In the genomic region with DNA sequence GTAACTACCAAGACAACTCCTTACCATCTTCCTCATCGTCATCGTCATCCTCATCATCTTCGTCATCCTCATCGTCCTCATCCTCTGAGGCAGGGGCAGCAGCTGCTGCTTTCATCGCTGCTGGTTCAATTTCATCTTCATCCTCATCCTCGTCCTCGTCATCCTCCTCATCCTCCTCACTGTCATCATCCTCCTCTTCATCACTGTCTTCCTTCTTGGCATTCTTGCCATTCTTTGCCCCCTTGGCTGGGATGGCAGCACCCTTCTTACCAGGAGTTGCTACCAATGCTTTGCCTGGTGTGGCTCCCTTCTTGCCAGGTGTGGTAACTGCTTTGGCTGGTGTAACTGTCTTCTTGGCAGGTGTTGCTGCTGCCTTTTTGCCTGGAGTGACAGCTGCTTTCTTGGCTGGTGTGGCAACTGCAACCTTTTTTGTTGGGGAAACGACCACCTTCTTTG, we compare ENCODE assay signal across 1 cellular context.
TF ChIP-seq lines count a peak whose summit lies in the region.

No MANE protein-coding gene starts in this region.

TF ChIP-seq in IMR-90, 13 proteins besides CTCF, POLR2A, EP300 and RAD21 (continued from another document):
- TF ChIP-seq RCOR1 (IDR thresholded peaks at IDR 0.05; ENCODE audit: insufficient replicate concordance, low read length) (no peak), MAZ (IDR thresholded peaks at IDR 0.05; ENCODE audit: borderline replicate concordance, low read depth, low read length) (no peak), FOS (IDR thresholded peaks at IDR 0.05; ENCODE audit: low read depth, low read length) (no peak), CEBPB (IDR thresholded peaks at IDR 0.05; ENCODE audit: low read depth, low read length) (no peak), NFE2L2 (IDR thresholded peaks at IDR 0.05; ENCODE audit: low read depth, low read length) (no peak), CHD1 (IDR thresholded peaks at IDR 0.05; ENCODE audit: low read depth, low read length) (no peak), MAFK (IDR thresholded peaks at IDR 0.05; ENCODE audit: low read depth, low read length) (no peak)
- TF ChIP-seq, protein P1, sequence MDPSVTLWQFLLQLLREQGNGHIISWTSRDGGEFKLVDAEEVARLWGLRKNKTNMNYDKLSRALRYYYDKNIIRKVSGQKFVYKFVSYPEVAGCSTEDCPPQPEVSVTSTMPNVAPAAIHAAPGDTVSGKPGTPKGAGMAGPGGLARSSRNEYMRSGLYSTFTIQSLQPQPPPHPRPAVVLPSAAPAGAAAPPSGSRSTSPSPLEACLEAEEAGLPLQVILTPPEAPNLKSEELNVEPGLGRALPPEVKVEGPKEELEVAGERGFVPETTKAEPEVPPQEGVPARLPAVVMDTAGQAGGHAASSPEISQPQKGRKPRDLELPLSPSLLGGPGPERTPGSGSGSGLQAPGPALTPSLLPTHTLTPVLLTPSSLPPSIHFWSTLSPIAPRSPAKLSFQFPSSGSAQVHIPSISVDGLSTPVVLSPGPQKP (IDR thresholded peaks at IDR 0.05; ENCODE audit: borderline replicate concordance, low read depth, low read length), result no peak
